In genomic region chr6:103183831-103184411, GRCh38 we compare ENCODE assay signal across 1 cellular context.
TF ChIP-seq lines count a peak whose summit lies in the region.

No MANE protein-coding gene starts in this region.

TF ChIP-seq in HepG2, 621 proteins besides CTCF, POLR2A, EP300 and RAD21:
- TF ChIP-seq SALL2 (CRISPR knock-in tag; IDR thresholded peaks at IDR 0.05) (no peak), MIER2 (CRISPR knock-in tag; IDR thresholded peaks at IDR 0.05) (0 out of 2 replicates have a peak, but pooled peaks have one; percentile 43), REST (IDR thresholded peaks at IDR 0.05; ENCODE audit: borderline replicate concordance in 1 of 2, low read depth in 1 of 2, low read length in 2 of 2) (peak; percentile 49 to 90), ZNF33A (CRISPR knock-in tag; IDR thresholded peaks at IDR 0.05; ENCODE audit: borderline replicate concordance) (no peak)
- TF ChIP-seq, protein P1, sequence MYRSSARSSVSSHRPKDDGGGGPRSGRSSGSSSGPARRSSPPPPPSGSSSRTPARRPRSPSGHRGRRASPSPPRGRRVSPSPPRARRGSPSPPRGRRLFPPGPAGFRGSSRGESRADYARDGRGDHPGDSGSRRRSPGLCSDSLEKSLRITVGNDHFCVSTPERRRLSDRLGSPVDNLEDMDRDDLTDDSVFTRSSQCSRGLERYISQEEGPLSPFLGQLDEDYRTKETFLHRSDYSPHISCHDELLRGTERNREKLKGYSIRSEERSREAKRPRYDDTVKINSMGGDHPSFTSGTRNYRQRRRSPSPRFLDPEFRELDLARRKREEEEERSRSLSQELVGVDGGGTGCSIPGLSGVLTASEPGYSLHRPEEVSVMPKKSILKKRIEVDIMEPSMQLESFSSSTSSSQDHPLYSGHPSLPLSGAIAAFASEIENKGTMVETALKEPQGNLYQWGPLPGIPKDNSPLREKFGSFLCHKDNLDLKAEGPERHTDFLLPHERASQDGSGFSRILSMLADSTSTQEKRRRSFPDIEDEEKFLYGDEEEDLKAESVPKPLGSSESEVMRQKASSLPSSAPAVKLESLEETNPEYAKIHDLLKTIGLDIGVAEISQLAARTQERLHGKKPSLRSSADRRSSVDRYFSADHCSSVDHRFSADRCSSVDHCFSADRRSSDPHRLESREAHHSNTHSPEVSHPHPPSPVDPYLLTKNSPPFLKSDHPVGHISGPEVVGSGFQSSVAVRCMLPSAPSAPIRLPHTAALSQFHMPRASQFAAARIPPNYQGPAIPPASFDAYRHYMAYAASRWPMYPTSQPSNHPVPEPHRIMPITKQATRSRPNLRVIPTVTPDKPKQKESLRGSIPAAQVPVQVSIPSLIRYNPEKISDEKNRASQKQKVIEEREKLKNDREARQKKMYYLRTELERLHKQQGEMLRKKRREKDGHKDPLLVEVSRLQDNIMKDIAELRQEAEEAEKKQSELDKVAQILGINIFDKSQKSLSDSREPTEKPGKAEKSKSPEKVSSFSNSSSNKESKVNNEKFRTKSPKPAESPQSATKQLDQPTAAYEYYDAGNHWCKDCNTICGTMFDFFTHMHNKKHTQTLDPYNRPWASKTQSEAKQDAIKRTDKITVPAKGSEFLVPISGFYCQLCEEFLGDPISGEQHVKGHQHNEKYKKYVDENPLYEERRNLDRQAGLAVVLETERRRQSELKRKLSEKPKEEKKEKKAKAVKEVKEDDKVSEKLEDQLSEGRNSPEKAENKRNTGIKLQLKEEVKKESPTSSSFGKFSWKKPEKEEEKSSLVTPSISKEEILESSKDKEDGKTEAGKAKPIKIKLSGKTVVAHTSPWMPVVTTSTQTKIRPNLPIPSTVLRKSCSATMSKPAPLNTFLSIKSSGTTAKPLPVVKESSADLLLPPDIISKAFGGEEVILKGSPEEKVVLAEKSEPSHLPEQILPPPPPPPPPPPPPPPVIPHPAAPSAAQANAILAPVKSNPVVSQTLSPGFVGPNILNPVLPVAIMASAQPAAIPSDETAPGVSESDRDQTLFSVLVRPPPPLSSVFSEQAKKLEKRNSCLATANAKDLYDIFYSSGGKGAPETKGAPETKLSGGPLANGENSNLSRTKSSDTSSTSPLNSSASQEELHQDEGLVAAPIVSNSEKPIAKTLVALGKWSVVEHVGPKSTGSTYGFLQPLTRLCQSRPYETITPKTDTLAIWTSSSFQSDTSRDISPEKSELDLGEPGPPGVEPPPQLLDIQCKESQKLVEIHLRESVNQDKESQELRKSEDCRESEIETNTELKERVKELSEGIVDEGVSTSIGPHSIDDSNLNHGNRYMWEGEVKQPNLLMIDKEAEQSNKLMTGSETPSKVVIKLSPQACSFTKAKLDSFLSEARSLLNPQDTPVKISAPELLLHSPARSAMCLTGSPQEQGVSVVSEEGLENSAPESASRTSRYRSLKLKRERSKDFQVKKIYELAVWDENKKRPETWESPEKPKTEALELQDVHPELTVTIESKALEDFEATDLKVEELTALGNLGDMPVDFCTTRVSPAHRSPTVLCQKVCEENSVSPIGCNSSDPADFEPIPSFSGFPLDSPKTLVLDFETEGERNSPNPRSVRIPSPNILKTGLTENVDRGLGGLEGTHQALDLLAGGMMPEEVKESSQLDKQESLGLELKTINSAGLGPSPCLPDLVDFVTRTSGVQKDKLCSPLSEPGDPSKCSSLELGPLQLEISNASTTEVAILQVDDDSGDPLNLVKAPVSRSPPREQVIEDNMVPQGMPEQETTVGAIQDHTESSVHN (CRISPR knock-in tag; IDR thresholded peaks at IDR 0.05) = no peak
TF ChIP-seq in HepG2: peak in this region for 2.
